ENCODE assay signal across 12 cellular contexts in genomic region chr3:197592361-197593045, GRCh38. TPM values are rescaled to one million over a fixed set of nuclear protein-coding genes. Genes with fewer than 3 reads are reported as not detected.
A peak's percentile ranks its signal among the peaks of the same experiment; 100 is the strongest.
DNase-seq lines count a peak whose midpoint lies in the region; FAIRE-seq and TF ChIP-seq lines count a peak whose summit lies in the region.
"Had no signal": no experiment of that assay in that cellular context is flagged by ENCODE, and none has a peak within 500 bp of the region (broad histone marks: within the 10 kb centered on the region; RNA-seq: fewer than 3 reads in every experiment).

No MANE protein-coding gene starts in this region.

- no peaks in the 10 kb centered on the region for H4K20me1 ChIP-seq in BLaER1
- no peaks in the 10 kb centered on the region for H4K20me1 ChIP-seq in H1 (replicated peaks in 1 of 2; ENCODE audit: control insufficient read depth in 1 of 2, insufficient read depth in 2 of 2, low read length in 2 of 2)

- no peak for TF ChIP-seq POLR2A in H1 (IDR thresholded peaks at IDR 0.05; ENCODE audit: control extremely low read depth in 1 of 2, low read depth in 2 of 2, low read length in 2 of 2)
- TF ChIP-seq POLR2A in thyroid gland (IDR thresholded peaks at IDR 0.05), result no peak

- no peaks in the 10 kb centered on the region for H3K79me2 ChIP-seq in H1 (ENCODE audit: control insufficient read depth in 1 of 2, insufficient read depth in 2 of 2, low read length in 2 of 2)

- no peak overlapping the region for H3K23ac ChIP-seq in H1 (ENCODE audit: insufficient read length)

- no peak overlapping the region for H2AFZ ChIP-seq in H1 (ENCODE audit: low read length)

- POLR2A ChIA-PET in H1 (lab: Charles Lee; ENCODE audit: partially characterized antibody), result interaction anchor here (0.7 kb wide), 1 partner anchor 68 kb away, joined by 4 read pairs; no protein-coding TSS in a partner anchor

- no peak overlapping the region for H4K91ac ChIP-seq in H1 (replicated peaks; ENCODE audit: insufficient read length, low read length)

- H3K27ac ChIP-seq in BLaER1 (no peak overlapping the region), H1 (ENCODE audit: low read depth, low read length) (no peak overlapping the region), thyroid gland (no peak overlapping the region)
- H3K27ac ChIP-seq: pancreas had no signal

- no peak overlapping the region for H3K4ac ChIP-seq in H1 (replicated peaks; ENCODE audit: insufficient read length, low read depth, low read length)

- no peak overlapping the region for H3K14ac ChIP-seq in H1 (ENCODE audit: insufficient read length)

- FAIRE-seq in H1 (lab: Jason Lieb, UNC), result no peak
- FAIRE-seq: keratinocyte, pancreas had no signal

- H3K56ac ChIP-seq in H1 (replicated peaks; ENCODE audit: insufficient read length, low read depth, low read length), result no peak overlapping the region

- H3K27me3 ChIP-seq in BLaER1 (no peaks in the 10 kb centered on the region), H1 (replicated peaks in 1 of 4; ENCODE audit: control insufficient read depth in 3 of 4, extremely low read depth in 1 of 4, insufficient read depth in 3 of 4, low read length in 3 of 4) (no peaks in the 10 kb centered on the region), thyroid gland (no peaks in the 10 kb centered on the region)
- H3K27me3 ChIP-seq: pancreas had no signal

- DNase-seq in GF-D8 (lab: John Stamatoyannopoulos, UW), result peak; percentile 21
- peak; percentile 14 to 32 for DNase-seq in activated CD4-positive, alpha-beta T cell treated with anti-CD3 and anti-CD28 coated beads, Interleukin-2, amount 50 U/mL, for 4 hours
- DNase-seq in H1 (ENCODE audit: low read depth in 1 of 2, low spot score in 2 of 2), result no peak
- no peak for DNase-seq in thyroid gland
- DNase-seq in NCI-H1436 (lab: John Stamatoyannopoulos, UW), result no peak
- DNase-seq in NCI-H2227 treated with DMSO at 0.1 percent for 48 hours (lab: John Stamatoyannopoulos, UW), result no peak
- DNase-seq in activated gamma-delta T cell (lab: John Stamatoyannopoulos, UW), result no peak
- DNase-seq: NCI-H2107, pancreas, trophoblast cell had no signal

- no peaks in the 10 kb centered on the region for H3K79me1 ChIP-seq in H1 (ENCODE audit: low read depth, low read length)

- 0 out of 2 replicates have a peak overlapping the region, but pooled peaks have one; percentile 9 for H2BK12ac ChIP-seq in H1 (ENCODE audit: low read depth, low read length)

- no peaks in the 10 kb centered on the region for H3K23me2 ChIP-seq in H1 (ENCODE audit: low read depth, low read length)

- H4K5ac ChIP-seq in H1 (ENCODE audit: insufficient read length, low read depth, low read length), result no peak overlapping the region

- H2BK20ac ChIP-seq in H1 (ENCODE audit: low read length), result no peak overlapping the region

- H3K4me3 ChIP-seq in BLaER1 (no peak overlapping the region), H1 (ENCODE audit: extremely low read depth in 1 of 4, insufficient read depth in 2 of 4, low read depth in 3 of 4, low read length in 4 of 4) (no peak overlapping the region), thyroid gland (replicated peaks in 1 of 3) (no peak overlapping the region)
- H3K4me3 ChIP-seq: pancreas had no signal

- no peak overlapping the region for H4K8ac ChIP-seq in H1 (ENCODE audit: extremely low read depth, insufficient read depth, low read length)

- peak overlapping the region; percentile 39; the same call in 1 of the 2 replicates for H2BK5ac ChIP-seq in H1 (ENCODE audit: low read depth, low read length)

- H3K4me2 ChIP-seq in BLaER1, result peak overlapping the region; percentile 71
- H3K4me2 ChIP-seq in H1 (ENCODE audit: insufficient read depth in 1 of 2, low read depth in 2 of 2, low read length in 2 of 2), result no peak overlapping the region

- CTCF ChIA-PET in H1 (lab: Charles Lee; ENCODE audit: partially characterized antibody), result interaction anchor here (1.1 to 1.9 kb wide), 3 partner anchors 11 to 82 kb away, joined by 3 to 4 read pairs (median 3); no protein-coding TSS in a partner anchor

- no peak overlapping the region for H2BK120ac ChIP-seq in H1 (replicated peaks; ENCODE audit: low read depth, low read length)

- intact Hi-C loops in thyroid gland (cut with DNase I), result no loop called here

- H3K4me1 ChIP-seq in BLaER1 (peaks cover 18% of the 10 kb centered on the region), H1 (replicated peaks in 1 of 4; ENCODE audit: control insufficient read depth in 3 of 4, insufficient read depth in 4 of 4, low read length in 3 of 4) (peaks cover 0 to 3% (median under 1%) of the 10 kb centered on the region in 4 experiments; a peak in 2 of 7 replicates), thyroid gland (peaks cover 0 to 5% of the 10 kb centered on the region in 2 donors)

- no peak overlapping the region for H2AK5ac ChIP-seq in H1 (ENCODE audit: low read depth, low read length)

- no peak overlapping the region; the same call in 1 of the 2 replicates for H3K18ac ChIP-seq in H1 (ENCODE audit: extremely low read depth, low read length)

- 97 to 100% methylated on average over 1 to 17 of the region's 18 CpGs for WGBS in H1 (ENCODE audit: extremely low coverage in 1 of 2, insufficient coverage in 1 of 2, insufficient read length in 1 of 2, insufficient replicate concordance in 2 of 2, low coverage in 1 of 2, low lambda C conversion rate in 2 of 2, missing lambda C conversion rate in 1 of 2), 2 experiments
- WGBS in thyroid gland, 2 donors, result 81 to 89% methylated on average over 18 of the region's 18 CpGs

- no peak for TF ChIP-seq RAD21 in H1 (IDR thresholded peaks at IDR 0.05 in 1 of 2, conservative IDR thresholded peaks at IDR 0.05 in 1 of 2; ENCODE audit: low read depth in 2 of 2, low read length in 2 of 2)

- no peak overlapping the region for H3K9ac ChIP-seq in BLaER1
- no peak overlapping the region for H3K9ac ChIP-seq in H1 (replicated peaks in 1 of 4; ENCODE audit: extremely low read depth in 1 of 4, low read depth in 3 of 4, low read length in 3 of 4)

- no peak overlapping the region for H2BK15ac ChIP-seq in H1 (ENCODE audit: low read length)

- H3K36me3 ChIP-seq in BLaER1, result no peaks in the 10 kb centered on the region
- H3K36me3 ChIP-seq in H1 (ENCODE audit: control insufficient read depth in 2 of 4, insufficient read depth in 4 of 4, low read length in 3 of 4), result no peaks in the 10 kb centered on the region
- no peaks in the 10 kb centered on the region for H3K36me3 ChIP-seq in thyroid gland
- H3K36me3 ChIP-seq: pancreas had no signal

- H3K9me3 ChIP-seq in BLaER1 (no peaks in the 10 kb centered on the region), H1 (ENCODE audit: insufficient read depth in 2 of 2, low read depth in 1 of 2, low read length in 1 of 2) (no peaks in the 10 kb centered on the region), thyroid gland (no peaks in the 10 kb centered on the region)
- H3K9me3 ChIP-seq: pancreas had no signal

- no peak for TF ChIP-seq EP300 in H1 (IDR thresholded peaks at IDR 0.05; ENCODE audit: borderline replicate concordance in 1 of 2, low read depth in 2 of 2, low read length in 2 of 2)

- TF ChIP-seq CTCF in H1 (IDR thresholded peaks at IDR 0.05; ENCODE audit: control extremely low read depth in 1 of 3, insufficient read depth in 1 of 3, low read depth in 1 of 3, low read length in 3 of 3) (no peak), thyroid gland (IDR thresholded peaks at IDR 0.05) (no peak)

TF ChIP-seq in H1, 55 proteins besides CTCF, POLR2A, EP300 and RAD21 (continues in another document):
- TF ChIP-seq RBBP5 (IDR thresholded peaks at IDR 0.05; ENCODE audit: borderline replicate concordance, low read depth, low read length), result no peak
- no peak for TF ChIP-seq KDM4A (IDR thresholded peaks at IDR 0.05; ENCODE audit: low read depth, low read length, severe bottlenecking)
- TF ChIP-seq POLR2AphosphoS5 (IDR thresholded peaks at IDR 0.05; ENCODE audit: low read depth, low read length), result no peak
- no peak for TF ChIP-seq NRF1 (IDR thresholded peaks at IDR 0.05; ENCODE audit: low read depth, low read length)
- TF ChIP-seq CHD2 (IDR thresholded peaks at IDR 0.05; ENCODE audit: low read length), result no peak
- no peak for TF ChIP-seq SAP30 (IDR thresholded peaks at IDR 0.05; ENCODE audit: insufficient read depth, insufficient replicate concordance, low read length)
- no peak for TF ChIP-seq USF2 (IDR thresholded peaks at IDR 0.05; ENCODE audit: low read length)
- no peak for TF ChIP-seq MAX (IDR thresholded peaks at IDR 0.05)
- no peak for TF ChIP-seq BCL11A (IDR thresholded peaks at IDR 0.05; ENCODE audit: low read depth in 2 of 2, low read length in 2 of 2)

RNA-seq across cellular contexts. Expression of gene BDH1, which starts 36.7 kb away (rescaled TPM):
- total RNA-seq in H1 (2021; fragmentation: NEBNext Ultra II Directional; extraction: Animal tissue kit (Norgen Biotek cat#: 25700)), result 24.0 and 27.2 TPM in 2 replicates
- 27.7 and 28.1 TPM in 2 replicates for polyA plus RNA-seq in H1 (2011; rRNA removed)
- 35.9 TPM for polyA plus RNA-seq in H1 (2011; cell fraction: cytosol; rRNA removed)
- polyA plus RNA-seq in H1 (2011; cell fraction: nucleus; rRNA removed), result 45.8 TPM
- polyA plus RNA-seq in H1 (2012, experiment 1 of 2), result 21.0 to 34.8 TPM (median 31.0 TPM) in 4 replicates
- 18.8 TPM for polyA plus RNA-seq in H1 (2012, experiment 2 of 2)
- polyA plus RNA-seq in H1 (2013, experiment 1 of 2), result 16.2 TPM
- polyA plus RNA-seq in H1 (2013, experiment 2 of 2), result 14.6 TPM
- polyA minus RNA-seq in H1 (2011; rRNA and poly(A)+ RNA removed), result 28.8 and 37.6 TPM in 2 replicates
- 12.6 TPM for polyA minus RNA-seq in H1 (2011; cell fraction: cytosol; rRNA and poly(A)+ RNA removed)
- polyA minus RNA-seq in H1 (2011; cell fraction: nucleus; rRNA and poly(A)+ RNA removed), result 26.3 TPM
- total RNA-seq in thyroid gland, result 10 to 100 TPM; 37.1 to 83.1 (median 57.8) TPM

Comparison
In these comparisons a context has a peak if more than half of its experiments do, and no peak if none do; other contexts are left out.
1. DNase-seq: peak in GF-D8 (single experiment) and activated CD4-positive, alpha-beta T cell treated with anti-CD3 and anti-CD28 coated beads, Interleukin-2, amount 50 U/mL, for 4 hours (2 of 2); none in H1 (0 of 2), thyroid gland (0 of 2), NCI-H1436 (single experiment), NCI-H2227 treated with DMSO at 0.1 percent for 48 hours (single experiment) and activated gamma-delta T cell (single experiment).